In the genomic region with DNA sequence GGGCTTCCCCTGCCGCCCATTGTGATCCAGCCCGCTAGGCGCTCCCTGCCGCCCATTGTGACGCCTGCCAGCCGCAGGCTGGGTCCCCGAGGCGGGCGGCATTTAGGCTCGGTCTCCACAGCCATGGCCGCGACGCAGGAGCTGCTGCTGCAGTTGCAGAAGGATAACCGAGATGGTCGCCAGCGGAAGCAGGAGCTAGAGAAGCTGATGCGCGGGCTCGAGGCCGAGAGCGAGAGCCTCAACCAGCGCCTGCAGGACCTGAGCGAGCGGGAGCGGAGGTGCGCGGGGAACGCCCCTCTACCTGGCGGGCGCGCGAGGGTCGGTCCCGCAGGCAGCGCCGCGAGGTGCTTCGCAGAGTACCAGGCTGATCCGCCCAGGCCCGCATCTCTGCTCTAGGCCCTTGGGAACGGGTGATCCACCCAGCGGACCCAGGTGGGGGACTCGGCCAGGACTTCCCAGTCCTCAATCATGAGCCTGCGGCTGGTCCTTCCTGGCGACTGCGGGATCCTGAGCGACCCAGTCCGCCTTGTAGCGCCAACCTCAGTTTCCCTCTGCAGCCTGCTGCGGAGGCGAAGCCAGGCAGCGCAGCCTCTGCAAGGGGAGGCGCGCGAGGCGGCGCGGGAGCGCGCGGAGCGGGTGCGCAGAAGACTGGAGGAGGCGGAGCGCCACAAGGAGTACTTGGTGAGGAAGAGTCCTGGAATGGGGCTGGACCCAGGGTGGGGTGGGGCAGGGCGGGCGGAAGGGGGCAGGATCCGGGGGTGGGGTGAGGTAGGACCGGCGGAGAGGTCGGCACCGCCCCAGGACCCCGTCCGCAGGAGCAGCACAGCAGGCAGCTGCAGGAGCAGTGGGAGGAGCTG, we compare ENCODE assay signal across 8 cellular contexts. TPM values are rescaled to one million over a fixed set of nuclear protein-coding genes. Genes with fewer than 3 reads are reported as not detected.
DNase-seq lines count a peak whose midpoint lies in the region; ATAC-seq and TF ChIP-seq lines count a peak whose summit lies in the region.
"Not testable (repeated sequence)": the region's sequence is repeated elsewhere in the genome, so short reads cannot be mapped to it uniquely, and the experiment has no call there.

A gene (plus strand): TSS at position 51 of the 857 bp plus-strand sequence. CDS start 73 bp downstream, at position 124.

- CTCF ChIA-PET in BJ (lab: Yijun Ruan, JAX); naive thymus-derived CD4-positive, alpha-beta T cell (lab: Charles Lee): not testable (repeated sequence)

- not testable (repeated sequence) for DNase-seq in BJ (ENCODE audit: low read depth); T-helper 17 cell; foreskin fibroblast; stimulated activated naive B cell treated with anti-CD40 and anti-IgM and Interleukin-4, amounts not matched to agents 10 μg/mL and 1 μg/mL and 100 μg/mL, for 72 hours
- peak in 5 of 9 donors; percentile 8 to 19 (median 11) for DNase-seq in naive thymus-derived CD4-positive, alpha-beta T cell

- peak; percentile 11 for ATAC-seq in GM19397 (IDR thresholded peaks at IDR 0.05; ENCODE audit: unreplicated experiment)
- peak; percentile 13 for ATAC-seq in HG03175 (IDR thresholded peaks at IDR 0.05; ENCODE audit: unreplicated experiment)
- ATAC-seq in T-helper 17 cell; naive thymus-derived CD4-positive, alpha-beta T cell: not testable (repeated sequence)
- peak; percentile 3 to 8 for ATAC-seq in stimulated activated naive B cell treated with anti-CD40 and anti-IgM and Interleukin-4, amounts not matched to agents 10 μg/mL and 1 μg/mL and 100 μg/mL, for 72 hours (replicated peaks)

- not testable (repeated sequence) for TF ChIP-seq CTCF in BJ (IDR thresholded peaks at IDR 0.05; ENCODE audit: insufficient read depth, low read depth, low read length); brain (conservative IDR thresholded peaks at IDR 0.05); foreskin fibroblast (IDR thresholded peaks at IDR 0.05; ENCODE audit: low read depth, low read length)

- intact Hi-C loops in naive thymus-derived CD4-positive, alpha-beta T cell (cut with micrococcal nuclease): not testable (repeated sequence)

- POLR2A ChIA-PET in BJ (lab: Charles Lee); naive thymus-derived CD4-positive, alpha-beta T cell (lab: Charles Lee): not testable (repeated sequence)

- H3K36me3 Mint-ChIP-seq in T-helper 17 cell (ENCODE audit: low read depth); brain; naive thymus-derived CD4-positive, alpha-beta T cell; stimulated activated naive B cell treated with anti-CD40 and anti-IgM and Interleukin-4, amounts not matched to agents 10 μg/mL and 1 μg/mL and 100 μg/mL, for 72 hours: not testable (repeated sequence)

- peak within 1 kb of the TSS; percentile 87 for H3K4me3 Mint-ChIP-seq in T-helper 17 cell
- H3K4me3 Mint-ChIP-seq in brain: peak within 1 kb of the TSS; percentile 82 to 93 (median 87)
- H3K4me3 Mint-ChIP-seq in naive thymus-derived CD4-positive, alpha-beta T cell: peak within 1 kb of the TSS; percentile 77 to 96 (median 90)
- H3K4me3 Mint-ChIP-seq in stimulated activated naive B cell treated with anti-CD40 and anti-IgM and Interleukin-4, amounts not matched to agents 10 μg/mL and 1 μg/mL and 100 μg/mL, for 72 hours: peak within 1 kb of the TSS; percentile 85 to 90

- not testable (repeated sequence) for H3K27me3 ChIP-seq in BJ (ENCODE audit: control insufficient read depth, insufficient read depth, low read length); naive thymus-derived CD4-positive, alpha-beta T cell (ENCODE audit: control insufficient read depth in 2 of 2, insufficient read depth in 2 of 2, low read length in 2 of 2)

- H3K9me3 ChIP-seq in T-helper 17 cell (ENCODE audit: control insufficient read depth, low read length, poor library complexity, severe bottlenecking); naive thymus-derived CD4-positive, alpha-beta T cell (ENCODE audit: control insufficient read depth in 2 of 3, low read length in 3 of 3): not testable (repeated sequence)

- H3K4me3 ChIP-seq in BJ (ENCODE audit: low read depth, low read length): peak within 1 kb of the TSS; percentile 46
- peak within 1 kb of the TSS; percentile 35 to 56 for H3K4me3 ChIP-seq in foreskin fibroblast (ENCODE audit: low read depth in 1 of 2, low read length in 2 of 2)
- not testable (repeated sequence) for H3K4me3 ChIP-seq in naive thymus-derived CD4-positive, alpha-beta T cell (ENCODE audit: low read length)

- H3K27ac Mint-ChIP-seq in T-helper 17 cell (peak within 1 kb of the TSS; percentile 37), brain (peak within 1 kb of the TSS in 3 of 5 experiments; percentile 87 to 95 (median 94))
- H3K27ac Mint-ChIP-seq in naive thymus-derived CD4-positive, alpha-beta T cell: peak within 1 kb of the TSS; percentile 59 to 99 (median 95)
- H3K27ac Mint-ChIP-seq in stimulated activated naive B cell treated with anti-CD40 and anti-IgM and Interleukin-4, amounts not matched to agents 10 μg/mL and 1 μg/mL and 100 μg/mL, for 72 hours: peak within 1 kb of the TSS; percentile 96

- not testable (repeated sequence) for H3K9me3 Mint-ChIP-seq in brain; naive thymus-derived CD4-positive, alpha-beta T cell; stimulated activated naive B cell treated with anti-CD40 and anti-IgM and Interleukin-4, amounts not matched to agents 10 μg/mL and 1 μg/mL and 100 μg/mL, for 72 hours

- not testable (repeated sequence) for H3K4me1 ChIP-seq in naive thymus-derived CD4-positive, alpha-beta T cell (ENCODE audit: control insufficient read depth in 2 of 2, insufficient read depth in 2 of 2, low read length in 2 of 2)

- H3K4me1 Mint-ChIP-seq in T-helper 17 cell; brain; naive thymus-derived CD4-positive, alpha-beta T cell; stimulated activated naive B cell treated with anti-CD40 and anti-IgM and Interleukin-4, amounts not matched to agents 10 μg/mL and 1 μg/mL and 100 μg/mL, for 72 hours: not testable (repeated sequence)

- H3K27ac ChIP-seq in naive thymus-derived CD4-positive, alpha-beta T cell (ENCODE audit: low read depth, low read length): peak within 1 kb of the TSS; percentile 68

- H3K36me3 ChIP-seq in BJ (ENCODE audit: control insufficient read depth, insufficient read depth, low read length); naive thymus-derived CD4-positive, alpha-beta T cell (ENCODE audit: control insufficient read depth in 2 of 3, insufficient read depth in 3 of 3, low read length in 3 of 3): not testable (repeated sequence)

- not testable (repeated sequence) for H3K27me3 Mint-ChIP-seq in T-helper 17 cell; brain; naive thymus-derived CD4-positive, alpha-beta T cell; stimulated activated naive B cell treated with anti-CD40 and anti-IgM and Interleukin-4, amounts not matched to agents 10 μg/mL and 1 μg/mL and 100 μg/mL, for 72 hours

RNA-seq across cellular contexts. Expression of the gene that starts here (rescaled TPM):
- polyA plus RNA-seq in BJ (2011; rRNA removed) (1.2 and 2.0 TPM in 2 replicates), brain (ENCODE audit: insufficient read depth, low read depth, low replicate concordance) (0.54 TPM)
- polyA minus RNA-seq in BJ (2011; rRNA and poly(A)+ RNA removed): 0.15 and 0.19 TPM in 2 replicates
- total RNA-seq in T-helper 17 cell: 1 to 10 TPM; 2.0 to 3.4 TPM
- total RNA-seq in naive thymus-derived CD4-positive, alpha-beta T cell: 1 to 10 TPM; 1.3 to 7.3 (median 3.7) TPM
- 1 to 10 TPM in 1 of 2 donors, under 1 TPM in 1; 0.51 to 2.3 TPM for polyA plus RNA-seq in naive thymus-derived CD4-positive, alpha-beta T cell

Comparison
In these comparisons a context has a peak if more than half of its experiments do, and no peak if none do; other contexts are left out.
1. H3K27ac Mint-ChIP-seq: peak in every context shown above with its lines; median percentile 96 in stimulated activated naive B cell treated with anti-CD40 and anti-IgM and Interleukin-4, amounts not matched to agents 10 μg/mL and 1 μg/mL and 100 μg/mL, for 72 hours; 95 in naive thymus-derived CD4-positive, alpha-beta T cell; 94 in brain; 37 in T-helper 17 cell.